In the genomic region with DNA sequence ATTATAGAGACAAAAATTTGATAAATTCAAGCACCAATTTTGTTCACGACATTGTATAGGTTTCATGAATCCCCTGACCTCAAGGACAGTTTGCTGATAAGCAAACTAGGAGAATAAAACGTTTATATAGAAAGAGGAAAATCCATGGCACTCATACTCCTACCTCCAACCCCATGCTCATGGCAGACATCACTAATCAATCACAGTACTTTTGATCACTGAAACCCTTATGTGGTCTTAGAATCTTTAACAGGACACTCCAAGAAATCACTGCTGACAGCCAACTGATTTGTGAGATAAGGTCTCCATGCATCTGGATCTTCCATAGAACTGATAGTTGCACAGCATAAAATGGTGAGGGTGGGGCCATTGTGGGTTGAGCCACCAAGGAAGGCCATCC, we compare ENCODE assay signal across 19 cellular contexts. TPM values are rescaled to one million over a fixed set of nuclear protein-coding genes. Genes with fewer than 3 reads are reported as not detected.
DNase-seq lines count a peak whose midpoint lies in the region; ATAC-seq and TF ChIP-seq lines count a peak whose summit lies in the region.
"Had no signal": no experiment of that assay in that cellular context is flagged by ENCODE, and none has a peak within 500 bp of the region (broad histone marks: within the 10 kb centered on the region; RNA-seq: fewer than 3 reads in every experiment).

No MANE protein-coding gene starts in this region.

- H4K20me1 ChIP-seq in IMR-90 (ENCODE audit: insufficient read depth, low read length): no peaks in the 10 kb centered on the region

- peaks cover 7% of the 10 kb centered on the region for H3K36me3 Mint-ChIP-seq in CD4-positive, CD25-positive, alpha-beta regulatory T cell
- H3K36me3 Mint-ChIP-seq in activated T-helper 2 cell treated with anti-CD3 and anti-CD28 coated beads, Interferon-gamma antibody, Interleukin-2, Interleukin-4, amounts not matched to agents 10 μg/mL and 5 μg/mL and 100 μg/mL, durations not matched to agents 14 hours and 24 hours and 36 hours (ENCODE audit: low read depth): peaks cover 10% of the 10 kb centered on the region
- no peaks in the 10 kb centered on the region for H3K36me3 Mint-ChIP-seq in naive B cell
- H3K36me3 Mint-ChIP-seq: brain had no signal

- no peaks in the 10 kb centered on the region for H3K27me3 Mint-ChIP-seq in CD4-positive, CD25-positive, alpha-beta regulatory T cell
- H3K27me3 Mint-ChIP-seq in activated T-helper 2 cell treated with anti-CD3 and anti-CD28 coated beads, Interferon-gamma antibody, Interleukin-2, Interleukin-4, amounts not matched to agents 10 μg/mL and 5 μg/mL and 100 μg/mL, durations not matched to agents 14 hours and 24 hours and 36 hours (ENCODE audit: low read depth): no peaks in the 10 kb centered on the region
- no peaks in the 10 kb centered on the region for H3K27me3 Mint-ChIP-seq in naive B cell

- no peak overlapping the region for H3K56ac ChIP-seq in IMR-90 (ENCODE audit: extremely low read depth, insufficient read depth, low read length)

- no peaks in the 10 kb centered on the region for H3K27me3 ChIP-seq in CD4-positive, CD25-positive, alpha-beta regulatory T cell (ENCODE audit: control insufficient read depth, insufficient read depth, low read length)
- H3K27me3 ChIP-seq in IMR-90 (ENCODE audit: control insufficient read depth, insufficient read depth, low read length): peaks cover 8% of the 10 kb centered on the region; the same call in 1 of the 2 replicates
- H3K27me3 ChIP-seq in neuronal stem cell (ENCODE audit: control insufficient read depth in 3 of 3, insufficient read depth in 3 of 3, low read depth in 1 of 3, low read length in 3 of 3): peaks cover 0 to 8% (median 2%) of the 10 kb centered on the region in 3 experiments

- POLR2A ChIA-PET in IMR-90 (lab: Charles Lee; ENCODE audit: unreplicated experiment): no interaction called here

- no peak overlapping the region for H2AK5ac ChIP-seq in IMR-90 (ENCODE audit: low read depth, low read length)
- no peak overlapping the region for H2AK5ac ChIP-seq in neuronal stem cell (ENCODE audit: low read depth, low read length)

- no peak overlapping the region for H3K4me3 ChIP-seq in CD4-positive, CD25-positive, alpha-beta regulatory T cell (ENCODE audit: low read depth, low read length)
- no peak overlapping the region for H3K4me3 ChIP-seq in IMR-90 (ENCODE audit: insufficient read depth, low read depth, low read length)
- peak overlapping the region in 1 of 2 donors; percentile 27 for H3K4me3 ChIP-seq in neuronal stem cell (ENCODE audit: low read length in 2 of 2)
- H3K4me3 ChIP-seq: colonic mucosa, GM23248, sigmoid colon, tibial nerve had no signal

- H2AFZ ChIP-seq in IMR-90 (replicated peaks; ENCODE audit: low read length, poor library complexity): no peak overlapping the region
- no peak overlapping the region for H2AFZ ChIP-seq in neuronal stem cell (ENCODE audit: low read length)
- H2AFZ ChIP-seq: GM23248 had no signal

- H2BK20ac ChIP-seq in IMR-90 (ENCODE audit: low read depth, low read length): no peak overlapping the region

- H3K4me3 Mint-ChIP-seq in CD4-positive, CD25-positive, alpha-beta regulatory T cell: peak overlapping the region in 3 of 4 donors; percentile 29 to 95 (median 84)
- H3K4me3 Mint-ChIP-seq in activated T-helper 2 cell treated with anti-CD3 and anti-CD28 coated beads, Interferon-gamma antibody, Interleukin-2, Interleukin-4, amounts not matched to agents 10 μg/mL and 5 μg/mL and 100 μg/mL, durations not matched to agents 14 hours and 24 hours and 36 hours (ENCODE audit: low read depth): no peak overlapping the region
- peak overlapping the region in 5 of 8 donors; percentile 35 to 83 (median 75) for H3K4me3 Mint-ChIP-seq in naive B cell

- H3K9me3 Mint-ChIP-seq in CD4-positive, CD25-positive, alpha-beta regulatory T cell: no peaks in the 10 kb centered on the region
- H3K9me3 Mint-ChIP-seq in activated T-helper 2 cell treated with anti-CD3 and anti-CD28 coated beads, Interferon-gamma antibody, Interleukin-2, Interleukin-4, amounts not matched to agents 10 μg/mL and 5 μg/mL and 100 μg/mL, durations not matched to agents 14 hours and 24 hours and 36 hours: no peaks in the 10 kb centered on the region
- no peaks in the 10 kb centered on the region for H3K9me3 Mint-ChIP-seq in naive B cell

- H3K27ac Mint-ChIP-seq in CD4-positive, CD25-positive, alpha-beta regulatory T cell: peak overlapping the region; percentile 72 to 96 (median 96)
- H3K27ac Mint-ChIP-seq in activated T-helper 2 cell treated with anti-CD3 and anti-CD28 coated beads, Interferon-gamma antibody, Interleukin-2, Interleukin-4, amounts not matched to agents 10 μg/mL and 5 μg/mL and 100 μg/mL, durations not matched to agents 14 hours and 24 hours and 36 hours: peak overlapping the region; percentile 85
- peak overlapping the region in 2 of 6 donors; percentile 77 to 91 for H3K27ac Mint-ChIP-seq in naive B cell

- H3K14ac ChIP-seq in IMR-90 (replicated peaks; ENCODE audit: low read depth, low read length): no peak overlapping the region
- no peak overlapping the region for H3K14ac ChIP-seq in neuronal stem cell (ENCODE audit: low read length)

- H3K9me1 ChIP-seq in IMR-90 (ENCODE audit: insufficient read depth, low read length): no peaks in the 10 kb centered on the region

- H3K36me3 ChIP-seq in CD4-positive, CD25-positive, alpha-beta regulatory T cell (ENCODE audit: control insufficient read depth, insufficient read depth, low read length): no peaks in the 10 kb centered on the region
- H3K36me3 ChIP-seq in IMR-90 (ENCODE audit: control insufficient read depth, insufficient read depth, low read length): no peaks in the 10 kb centered on the region
- no peaks in the 10 kb centered on the region for H3K36me3 ChIP-seq in neuronal stem cell (replicated peaks in 1 of 2; ENCODE audit: control insufficient read depth in 2 of 2, insufficient read depth in 2 of 2, low read length in 2 of 2)
- H3K36me3 ChIP-seq: colonic mucosa, sigmoid colon, tibial nerve had no signal

- no peak for DNase-seq in CD4-positive, CD25-positive, alpha-beta regulatory T cell
- DNase-seq in IMR-90 (no peak), naive B cell (no peak), inferior parietal cortex (ENCODE audit: extremely low spot score) (no peak), occipital lobe (lab: John Stamatoyannopoulos, UW) (no peak), NCI-H2029 (lab: John Stamatoyannopoulos, UW) (no peak), neuronal stem cell (ENCODE audit: low spot score) (no peak)
- DNase-seq in activated T-helper 2 cell treated with anti-CD3 and anti-CD28 coated beads, Interferon-gamma antibody, Interleukin-2, Interleukin-4, amounts not matched to agents 10 μg/mL and 5 μg/mL and 100 μg/mL, durations not matched to agents 14 hours and 24 hours and 36 hours (ENCODE audit: low spot score): no peak
- DNase-seq: activated T-cell treated with anti-CD3 and anti-CD28 coated beads for 4 hours; colonic mucosa; GM23248; head of caudate nucleus; NCI-H1694; NCI-H774; stimulated activated naive CD8-positive, alpha-beta T cell treated with anti-CD3 and anti-CD28 coated beads, Interleukin-15, Interleukin-2, amounts not matched to agents 100 U/mL and 50 U/mL, for 24 hours had no signal

- H2BK12ac ChIP-seq in neuronal stem cell (ENCODE audit: low read length): no peak overlapping the region

- H4K5ac ChIP-seq in IMR-90 (ENCODE audit: low read depth, low read length): no peak overlapping the region

- peaks cover 18 to 86% (median 50%) of the 10 kb centered on the region in 4 donors for H3K4me1 Mint-ChIP-seq in CD4-positive, CD25-positive, alpha-beta regulatory T cell
- H3K4me1 Mint-ChIP-seq in activated T-helper 2 cell treated with anti-CD3 and anti-CD28 coated beads, Interferon-gamma antibody, Interleukin-2, Interleukin-4, amounts not matched to agents 10 μg/mL and 5 μg/mL and 100 μg/mL, durations not matched to agents 14 hours and 24 hours and 36 hours (ENCODE audit: low read depth): peaks cover 75% of the 10 kb centered on the region
- H3K4me1 Mint-ChIP-seq in naive B cell: peaks cover 55 to 76% (median 67%) of the 10 kb centered on the region in 3 donors

- no peak for TF ChIP-seq POLR2A in IMR-90 (IDR thresholded peaks at IDR 0.05; ENCODE audit: low read depth, low read length)

- no peak for TF ChIP-seq CTCF in IMR-90 (conservative IDR thresholded peaks at IDR 0.05; ENCODE audit: low read depth, low read length)

- H3K9me3 ChIP-seq in CD4-positive, CD25-positive, alpha-beta regulatory T cell (ENCODE audit: control insufficient read depth in 2 of 2, low read length in 2 of 2): no peaks in the 10 kb centered on the region
- no peaks in the 10 kb centered on the region for H3K9me3 ChIP-seq in IMR-90 (ENCODE audit: control insufficient read depth, insufficient read depth, low read length)
- no peaks in the 10 kb centered on the region for H3K9me3 ChIP-seq in neuronal stem cell (replicated peaks in 1 of 2; ENCODE audit: control insufficient read depth in 2 of 2, insufficient read depth in 1 of 2, low read depth in 1 of 2, low read length in 2 of 2)
- H3K9me3 ChIP-seq: colonic mucosa, sigmoid colon, tibial nerve had no signal

- H4K8ac ChIP-seq in IMR-90 (ENCODE audit: low read depth in 2 of 2, low read length in 2 of 2) (no peak overlapping the region), neuronal stem cell (ENCODE audit: low read depth, low read length) (no peak overlapping the region)

- no peak overlapping the region for H3K4me2 ChIP-seq in IMR-90 (ENCODE audit: low read depth, low read length)
- H3K4me2 ChIP-seq in neuronal stem cell (ENCODE audit: insufficient read depth, low read length, poor library complexity, severe bottlenecking): no peak overlapping the region

- no peak overlapping the region for H3K9ac ChIP-seq in IMR-90 (ENCODE audit: low read depth, low read length)
- no peak overlapping the region for H3K9ac ChIP-seq in neuronal stem cell (ENCODE audit: low read depth, low read length, poor library complexity)
- H3K9ac ChIP-seq: GM23248 had no signal

- peak overlapping the region; percentile 10 for H2AK9ac ChIP-seq in IMR-90 (replicated peaks; ENCODE audit: low read depth, low read length, poor library complexity)

- H2BK5ac ChIP-seq in IMR-90 (ENCODE audit: low read depth, low read length, poor library complexity, severe bottlenecking) (no peak overlapping the region), neuronal stem cell (ENCODE audit: low read length) (no peak overlapping the region)

- no peak for ATAC-seq in CD4-positive, CD25-positive, alpha-beta regulatory T cell (ENCODE audit: low read depth in 2 of 2)
- ATAC-seq in IMR-90 (ENCODE audit: low read depth) (no peak), naive B cell (ENCODE audit: low read depth in 2 of 2) (no peak)
- ATAC-seq: stimulated activated naive CD8-positive, alpha-beta T cell treated with anti-CD3 and anti-CD28 coated beads, Interleukin-15, Interleukin-2, amounts not matched to agents 100 U/mL and 50 U/mL, for 24 hours had no signal

- no TSS peak for BruUV-seq in IMR-90 (replicated peaks; lab: Mats Ljungman, UMichigan)

- intact Hi-C loops in IMR-90 (cut with micrococcal nuclease): loop anchor here (1.0 kb wide), 3 partner anchors 33 to 215 kb away; partner anchors contain the start of gene NAT9
- intact Hi-C loops in activated T-helper 2 cell treated with anti-CD3 and anti-CD28 coated beads, Interferon-gamma antibody, Interleukin-2, Interleukin-4, amounts not matched to agents 10 μg/mL and 5 μg/mL and 100 μg/mL, durations not matched to agents 14 hours and 24 hours and 36 hours (cut with micrococcal nuclease): loop anchor here (1.0 to 5.0 kb wide), 3 partner anchors 27 to 461 kb away; no protein-coding TSS in a partner anchor

- H2BK15ac ChIP-seq in IMR-90 (ENCODE audit: low read depth, low read length) (no peak overlapping the region), neuronal stem cell (ENCODE audit: low read length) (no peak overlapping the region)

- in situ Hi-C loops in IMR-90 (cut with MboI; ENCODE audit: low sequenced_read_pairs): loop anchor here (5.0 to 10.0 kb wide), 2 partner anchors 124 to 211 kb away; no protein-coding TSS in a partner anchor

- no peak overlapping the region for H3K18ac ChIP-seq in IMR-90 (ENCODE audit: low read depth, low read length)
- no peak overlapping the region for H3K18ac ChIP-seq in neuronal stem cell (ENCODE audit: low read length)

- H3K79me1 ChIP-seq in IMR-90 (ENCODE audit: low read depth in 1 of 2, low read length in 2 of 2) (no peaks in the 10 kb centered on the region), neuronal stem cell (ENCODE audit: low read depth, low read length) (peaks cover 5% of the 10 kb centered on the region)

- H3K4me1 ChIP-seq in CD4-positive, CD25-positive, alpha-beta regulatory T cell (ENCODE audit: control insufficient read depth, insufficient read depth, low read length, poor library complexity, severe bottlenecking): peaks cover 90% of the 10 kb centered on the region
- H3K4me1 ChIP-seq in IMR-90 (ENCODE audit: control insufficient read depth, insufficient read depth, low read length): peaks cover 3% of the 10 kb centered on the region; the same call in 1 of the 2 replicates
- H3K4me1 ChIP-seq in neuronal stem cell (ENCODE audit: control insufficient read depth in 2 of 2, insufficient read depth in 1 of 2, low read depth in 1 of 2, low read length in 2 of 2): peaks cover 24 to 36% of the 10 kb centered on the region in 2 donors

- H4K91ac ChIP-seq in IMR-90 (ENCODE audit: insufficient read depth, low read depth, low read length) (no peak overlapping the region), neuronal stem cell (ENCODE audit: low read depth, low read length, poor library complexity) (no peak overlapping the region)

- H3K4ac ChIP-seq in IMR-90 (ENCODE audit: low read depth, low read length): no peak overlapping the region
- H3K4ac ChIP-seq in neuronal stem cell (ENCODE audit: low read length): no peak overlapping the region

- CTCF ChIA-PET in IMR-90 (lab: Yijun Ruan, JAX): no interaction called here

- no peak for TF ChIP-seq RAD21 in IMR-90 (IDR thresholded peaks at IDR 0.05; ENCODE audit: low read length)

- H2BK120ac ChIP-seq in IMR-90 (ENCODE audit: low read depth, low read length) (no peak overlapping the region), neuronal stem cell (ENCODE audit: low read depth, low read length) (no peak overlapping the region)

- no peak overlapping the region for H3K23ac ChIP-seq in IMR-90 (ENCODE audit: low read depth, low read length)
- no peak overlapping the region for H3K23ac ChIP-seq in neuronal stem cell (ENCODE audit: low read depth, low read length, poor library complexity)

- no CpG with 5 or more reads among the region's 2 CpGs for WGBS in IMR-90 (ENCODE audit: extremely low coverage in 2 of 2, insufficient read length in 1 of 2), 2 experiments
- WGBS in neuronal stem cell (ENCODE audit: extremely low coverage in 2 of 2, insufficient read length in 2 of 2, insufficient replicate concordance in 1 of 2), 2 donors: no CpG with 5 or more reads among the region's 2 CpGs

- peak overlapping the region; percentile 50 for H3K27ac ChIP-seq in CD4-positive, CD25-positive, alpha-beta regulatory T cell (ENCODE audit: insufficient read depth, low read length, poor library complexity, severe bottlenecking)
- H3K27ac ChIP-seq in IMR-90 (ENCODE audit: insufficient read depth, low read length) (no peak overlapping the region), neuronal stem cell (replicated peaks; ENCODE audit: low read length) (no peak overlapping the region)
- H3K27ac ChIP-seq: colonic mucosa, GM23248, sigmoid colon had no signal

- dilution Hi-C loops in IMR-90 (cut with HindIII; ENCODE audit: low sequenced_read_pairs, unreplicated experiment): no loop called here

RNA-seq across cellular contexts. Expression of gene NHERF1, which starts 4.7 kb away (rescaled TPM):
- total RNA-seq in CD4-positive, CD25-positive, alpha-beta regulatory T cell: 177 TPM
- polyA plus RNA-seq in CD4-positive, CD25-positive, alpha-beta regulatory T cell: 100 to 1,000 TPM; 373 to 453 (median 405) TPM
- total RNA-seq in IMR-90 (2012; rRNA removed): 3.3 and 3.8 TPM in 2 replicates
- 11.8 and 14.5 TPM in 2 replicates for polyA plus RNA-seq in IMR-90 (2012; rRNA removed)
- 12.1 and 16.9 TPM in 2 replicates for polyA plus RNA-seq in IMR-90 (2012; cell fraction: cytosol; rRNA removed)
- polyA plus RNA-seq in IMR-90 (2012; cell fraction: nucleus; rRNA removed; ENCODE audit: low replicate concordance): 8.0 and 9.1 TPM in 2 replicates
- total RNA-seq in activated T-helper 2 cell treated with anti-CD3 and anti-CD28 coated beads, Interferon-gamma antibody, Interleukin-2, Interleukin-4, amounts not matched to agents 10 μg/mL and 5 μg/mL and 100 μg/mL, durations not matched to agents 14 hours and 24 hours and 36 hours: 129 and 133 TPM in 2 replicates
- 100 to 1,000 TPM in 3 of 6 donors, 10 to 100 TPM in 3; 66.4 to 122 (median 95.9) TPM for polyA plus RNA-seq in naive B cell (ENCODE audit: low read depth in 6 of 6)
- total RNA-seq in occipital lobe: 7.0 TPM
- 67.4 TPM for polyA plus RNA-seq in neuronal stem cell (2013, experiment 1 of 2)
- polyA plus RNA-seq in neuronal stem cell (2013, experiment 2 of 2): 67.1 TPM

RNA-seq across cellular contexts. Expression of gene RAB37, which starts 6.7 kb away (rescaled TPM):
- total RNA-seq in CD4-positive, CD25-positive, alpha-beta regulatory T cell: 85.5 TPM
- polyA plus RNA-seq in CD4-positive, CD25-positive, alpha-beta regulatory T cell: 100 to 1,000 TPM in 2 of 4 donors, 10 to 100 TPM in 2; 75.6 to 159 (median 104) TPM
- not detected in 2 replicates for total RNA-seq in IMR-90 (2012; rRNA removed)
- 0.19 TPM in 1 of 2 replicates, not detected in the other for polyA plus RNA-seq in IMR-90 (2012; rRNA removed)
- 0.09 and 0.10 TPM in 2 replicates for polyA plus RNA-seq in IMR-90 (2012; cell fraction: cytosol; rRNA removed)
- 0.12 and 0.16 TPM in 2 replicates for polyA plus RNA-seq in IMR-90 (2012; cell fraction: nucleus; rRNA removed; ENCODE audit: low replicate concordance)
- 9.7 and 12.1 TPM in 2 replicates for total RNA-seq in activated T-helper 2 cell treated with anti-CD3 and anti-CD28 coated beads, Interferon-gamma antibody, Interleukin-2, Interleukin-4, amounts not matched to agents 10 μg/mL and 5 μg/mL and 100 μg/mL, durations not matched to agents 14 hours and 24 hours and 36 hours
- polyA plus RNA-seq in naive B cell (ENCODE audit: low read depth in 6 of 6): 10 to 100 TPM; 49.2 to 85.5 (median 56.4) TPM
- total RNA-seq in occipital lobe: 1.1 TPM
- 1.6 TPM for polyA plus RNA-seq in neuronal stem cell (2013, experiment 1 of 2)
- polyA plus RNA-seq in neuronal stem cell (2013, experiment 2 of 2): 1.4 TPM
- total RNA-seq: M059J had no signal
- polyA plus RNA-seq: GM23248 had no signal

RNA-seq across cellular contexts. Expression of gene CD300LF, which starts 31.0 kb away (rescaled TPM):
- 0.52 TPM for total RNA-seq in CD4-positive, CD25-positive, alpha-beta regulatory T cell
- polyA plus RNA-seq in CD4-positive, CD25-positive, alpha-beta regulatory T cell: under 1 TPM in 2 of 4 donors, not detected in 2; 0.19 to 0.21 TPM
- total RNA-seq in IMR-90 (2012; rRNA removed): not detected in 2 replicates
- not detected in 2 replicates for polyA plus RNA-seq in IMR-90 (2012; rRNA removed)
- polyA plus RNA-seq in IMR-90 (2012; cell fraction: cytosol; rRNA removed): not detected in 2 replicates
- polyA plus RNA-seq in IMR-90 (2012; cell fraction: nucleus; rRNA removed; ENCODE audit: low replicate concordance): not detected in 2 replicates
- total RNA-seq in activated T-helper 2 cell treated with anti-CD3 and anti-CD28 coated beads, Interferon-gamma antibody, Interleukin-2, Interleukin-4, amounts not matched to agents 10 μg/mL and 5 μg/mL and 100 μg/mL, durations not matched to agents 14 hours and 24 hours and 36 hours: not detected in 2 replicates
- 1 to 10 TPM in 2 of 6 donors, under 1 TPM in 4; 0.22 to 3.2 (median 0.43) TPM for polyA plus RNA-seq in naive B cell (ENCODE audit: low read depth in 6 of 6)
- total RNA-seq in occipital lobe: 0.16 TPM
- polyA plus RNA-seq in neuronal stem cell (2013, experiment 1 of 2): not detected
- polyA plus RNA-seq in neuronal stem cell (2013, experiment 2 of 2): not detected
- total RNA-seq: GM23248, M059J had no signal
- polyA plus RNA-seq: GM23248 had no signal

RNA-seq across cellular contexts. Expression of gene NAT9, which starts 32.4 kb away (rescaled TPM):
- 35.4 TPM for total RNA-seq in CD4-positive, CD25-positive, alpha-beta regulatory T cell
- 10 to 100 TPM; 16.2 to 22.0 (median 17.7) TPM for polyA plus RNA-seq in CD4-positive, CD25-positive, alpha-beta regulatory T cell
- 25.8 and 48.9 TPM in 2 replicates for total RNA-seq in IMR-90 (2012; rRNA removed)
- polyA plus RNA-seq in IMR-90 (2012; rRNA removed): 60.7 and 62.0 TPM in 2 replicates
- 37.4 and 41.6 TPM in 2 replicates for polyA plus RNA-seq in IMR-90 (2012; cell fraction: cytosol; rRNA removed)
- 399 and 532 TPM in 2 replicates for polyA plus RNA-seq in IMR-90 (2012; cell fraction: nucleus; rRNA removed; ENCODE audit: low replicate concordance)
- total RNA-seq in activated T-helper 2 cell treated with anti-CD3 and anti-CD28 coated beads, Interferon-gamma antibody, Interleukin-2, Interleukin-4, amounts not matched to agents 10 μg/mL and 5 μg/mL and 100 μg/mL, durations not matched to agents 14 hours and 24 hours and 36 hours: 55.3 TPM in 2 replicates
- 10 to 100 TPM in 5 of 6 donors, 1 to 10 TPM in 1; 9.6 to 29.0 (median 15.6) TPM for polyA plus RNA-seq in naive B cell (ENCODE audit: low read depth in 6 of 6)
- 17.3 TPM for total RNA-seq in occipital lobe
- polyA plus RNA-seq in neuronal stem cell (2013, experiment 1 of 2): 38.7 TPM
- polyA plus RNA-seq in neuronal stem cell (2013, experiment 2 of 2): 39.5 TPM

Comparison
In these comparisons a context has a peak if more than half of its experiments do, and no peak if none do; other contexts are left out.
1. RNA of gene NHERF1, which starts 4.7 kb away (total RNA-seq): 177 TPM in CD4-positive, CD25-positive, alpha-beta regulatory T cell (single experiment) and 129 to 133 TPM in activated T-helper 2 cell treated with anti-CD3 and anti-CD28 coated beads, Interferon-gamma antibody, Interleukin-2, Interleukin-4, amounts not matched to agents 10 μg/mL and 5 μg/mL and 100 μg/mL, durations not matched to agents 14 hours and 24 hours and 36 hours; 7.0 TPM in occipital lobe (single experiment) and 3.3 to 3.8 TPM in IMR-90; every median in the first group is over 10 times any median in the second.